In the genomic region with DNA sequence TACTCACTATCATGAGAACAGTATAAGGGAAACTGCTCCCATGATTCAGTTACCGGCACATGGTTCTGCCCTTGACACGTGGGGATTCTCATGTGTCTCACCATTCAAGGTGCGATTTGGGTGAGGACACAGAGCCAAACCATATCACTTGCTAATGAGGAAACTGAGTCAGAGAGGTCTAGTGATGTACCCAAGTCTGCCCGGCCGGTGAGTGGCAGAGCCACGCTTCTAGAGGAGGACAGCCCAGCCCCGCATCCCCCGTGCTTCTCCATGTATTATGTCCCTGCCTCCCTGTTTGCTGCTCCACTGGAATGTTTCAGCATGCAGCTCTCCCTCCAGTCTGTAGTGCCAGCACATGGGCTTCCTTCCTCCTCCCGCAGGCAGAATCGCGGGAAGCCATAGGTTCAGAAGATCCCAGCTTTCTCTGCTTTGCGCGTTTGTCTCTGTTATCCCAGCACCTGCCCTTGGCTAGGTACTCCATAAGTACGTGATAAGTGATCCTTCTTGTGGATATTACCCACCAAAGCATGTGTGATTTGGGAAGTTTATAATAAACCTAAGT, we compare ENCODE assay signal across 2 cellular contexts.
TF ChIP-seq lines count a peak whose summit lies in the region.

No MANE protein-coding gene starts in this region.

TF ChIP-seq in IMR-90, 13 proteins besides CTCF, POLR2A, EP300 and RAD21:
- TF ChIP-seq MAZ (IDR thresholded peaks at IDR 0.05; ENCODE audit: borderline replicate concordance, low read depth, low read length) (no peak), FOS (IDR thresholded peaks at IDR 0.05; ENCODE audit: low read depth, low read length) (no peak), MXI1 (IDR thresholded peaks at IDR 0.05; ENCODE audit: borderline replicate concordance, low read depth, low read length) (no peak), RFX5 (IDR thresholded peaks at IDR 0.05; ENCODE audit: low read depth, low read length) (no peak), CEBPB (IDR thresholded peaks at IDR 0.05; ENCODE audit: low read depth, low read length) (no peak), BHLHE40 (IDR thresholded peaks at IDR 0.05; ENCODE audit: low read depth, low read length) (no peak)

TF ChIP-seq in endothelial cell of umbilical vein, 7 proteins besides CTCF, POLR2A, EP300 and RAD21:
- no peak for TF ChIP-seq MYC (IDR thresholded peaks at IDR 0.05; ENCODE audit: low read depth, low read length)
- TF ChIP-seq FOS (IDR thresholded peaks at IDR 0.05; ENCODE audit: borderline replicate concordance, insufficient read depth, low read length): no peak
